16 cellular contexts compared by ENCODE assay signal in genomic region chr15:39242345-39242744, GRCh38.
DNase-seq lines count a peak whose midpoint lies in the region; ATAC-seq and TF ChIP-seq lines count a peak whose summit lies in the region.
"Had no signal": no experiment of that assay in that cellular context is flagged by ENCODE, and none has a peak within 500 bp of the region (broad histone marks: within the 10 kb centered on the region; RNA-seq: fewer than 3 reads in every experiment).

No MANE protein-coding gene starts in this region.

- no peak overlapping the region for H3K4me3 Mint-ChIP-seq in activated CD8-positive, alpha-beta T cell treated with anti-CD3 and anti-CD28 coated beads, Interleukin-2, amount 10 ng/mL, durations not matched to agents 7 days and 5 days
- H3K4me3 Mint-ChIP-seq: central memory CD8-positive, alpha-beta T cell; stimulated activated effector memory CD8-positive, alpha-beta T cell treated with anti-CD3 and anti-CD28 coated beads, Interleukin-12 subunit alpha, Interleukin-12 subunit beta, amount 100 ng/mL, for 72 hours had no signal

- H3K27me3 ChIP-seq in Karpas-422 (ENCODE audit: low read length), result no peaks in the 10 kb centered on the region

- H3K9ac ChIP-seq in Karpas-422 (ENCODE audit: low read length), result no peak overlapping the region

- DNase-seq in Caki2 (ENCODE audit: low read depth) (peak; percentile 13), M059J (ENCODE audit: low read depth) (peak; percentile 96), dedifferentiated amniotic fluid mesenchymal stem cell (ENCODE audit: extremely low spot score) (peak; percentile 67), myocyte (ENCODE audit: low read depth) (peak; percentile 93), Karpas-422 (no peak), omental fat pad (ENCODE audit: low spot score) (no peak), NOMO-1 treated with DMSO at 0.1 percent for 48 hours (lab: John Stamatoyannopoulos, UW; ENCODE audit: unreplicated experiment) (no peak)
- DNase-seq in activated CD8-positive, alpha-beta T cell treated with anti-CD3 and anti-CD28 coated beads, Interleukin-2, amount 10 ng/mL, durations not matched to agents 7 days and 5 days, result no peak
- DNase-seq: GF-D8; midbrain; NCI-H1417; NCI-H526; stimulated activated CD4-positive, alpha-beta T cell treated with anti-CD3 and anti-CD28 coated beads, Interleukin-2, amount 100 ng/mL, for 24 hours had no signal

- H3K4me2 ChIP-seq in Karpas-422 (ENCODE audit: low read depth, low read length, poor library complexity, severe bottlenecking), result no peak overlapping the region

- no peaks in the 10 kb centered on the region for H3K9me2 ChIP-seq in Karpas-422 (replicated peaks; ENCODE audit: insufficient read depth, low read length)

- no peaks in the 10 kb centered on the region for H3K4me1 Mint-ChIP-seq in activated CD8-positive, alpha-beta T cell treated with anti-CD3 and anti-CD28 coated beads, Interleukin-2, amount 10 ng/mL, durations not matched to agents 7 days and 5 days (ENCODE audit: low read depth)
- H3K4me1 Mint-ChIP-seq: central memory CD8-positive, alpha-beta T cell; stimulated activated effector memory CD8-positive, alpha-beta T cell treated with anti-CD3 and anti-CD28 coated beads, Interleukin-12 subunit alpha, Interleukin-12 subunit beta, amount 100 ng/mL, for 72 hours had no signal

- no peak for TF ChIP-seq CTCF in omental fat pad (IDR thresholded peaks at IDR 0.05)

- H3K4me3 ChIP-seq in Karpas-422 (ENCODE audit: low read length), result no peak overlapping the region

- H3K79me2 ChIP-seq in Karpas-422 (ENCODE audit: low read length), result no peaks in the 10 kb centered on the region

- ATAC-seq in activated CD8-positive, alpha-beta T cell treated with anti-CD3 and anti-CD28 coated beads, Interleukin-2, amount 10 ng/mL, durations not matched to agents 7 days and 5 days, result no peak
- no peak for ATAC-seq in omental fat pad (ENCODE audit: low FRiP score)
- ATAC-seq: stimulated activated effector memory CD8-positive, alpha-beta T cell treated with anti-CD3 and anti-CD28 coated beads, Interleukin-12 subunit alpha, Interleukin-12 subunit beta, amount 100 ng/mL, for 72 hours had no signal

- no peaks in the 10 kb centered on the region for H3K9me3 Mint-ChIP-seq in activated CD8-positive, alpha-beta T cell treated with anti-CD3 and anti-CD28 coated beads, Interleukin-2, amount 10 ng/mL, durations not matched to agents 7 days and 5 days (ENCODE audit: insufficient read depth)
- H3K9me3 Mint-ChIP-seq: central memory CD8-positive, alpha-beta T cell; stimulated activated effector memory CD8-positive, alpha-beta T cell treated with anti-CD3 and anti-CD28 coated beads, Interleukin-12 subunit alpha, Interleukin-12 subunit beta, amount 100 ng/mL, for 72 hours had no signal

- H3K9me3 ChIP-seq in Karpas-422 (ENCODE audit: low read length), result no peaks in the 10 kb centered on the region

- POLR2A ChIA-PET in activated CD8-positive, alpha-beta T cell treated with anti-CD3 and anti-CD28 coated beads, Interleukin-2, amount 10 ng/mL, durations not matched to agents 7 days and 5 days (lab: Charles Lee), result no interaction called here

- no peak overlapping the region for H2AFZ ChIP-seq in Karpas-422 (ENCODE audit: low read length)

- no peaks in the 10 kb centered on the region for H4K20me1 ChIP-seq in Karpas-422 (ENCODE audit: insufficient read depth, low read depth, low read length)

- no peaks in the 10 kb centered on the region for H3K36me3 ChIP-seq in Karpas-422 (ENCODE audit: insufficient read depth, low read length)

- H3K4me1 ChIP-seq in Karpas-422 (ENCODE audit: low read length), result no peaks in the 10 kb centered on the region

- no peaks in the 10 kb centered on the region for H3K27me3 Mint-ChIP-seq in activated CD8-positive, alpha-beta T cell treated with anti-CD3 and anti-CD28 coated beads, Interleukin-2, amount 10 ng/mL, durations not matched to agents 7 days and 5 days (ENCODE audit: low read depth)

- no peaks in the 10 kb centered on the region for H3K36me3 Mint-ChIP-seq in activated CD8-positive, alpha-beta T cell treated with anti-CD3 and anti-CD28 coated beads, Interleukin-2, amount 10 ng/mL, durations not matched to agents 7 days and 5 days (ENCODE audit: low read depth)
- H3K36me3 Mint-ChIP-seq: stimulated activated effector memory CD8-positive, alpha-beta T cell treated with anti-CD3 and anti-CD28 coated beads, Interleukin-12 subunit alpha, Interleukin-12 subunit beta, amount 100 ng/mL, for 72 hours had no signal

- CTCF ChIA-PET in activated CD8-positive, alpha-beta T cell treated with anti-CD3 and anti-CD28 coated beads, Interleukin-2, amount 10 ng/mL, durations not matched to agents 7 days and 5 days (lab: Charles Lee), result no interaction called here

- H3K27ac ChIP-seq in Karpas-422 (ENCODE audit: low read length), result no peak overlapping the region
- H3K27ac ChIP-seq: C4-2B had no signal

- H3K27ac Mint-ChIP-seq in activated CD8-positive, alpha-beta T cell treated with anti-CD3 and anti-CD28 coated beads, Interleukin-2, amount 10 ng/mL, durations not matched to agents 7 days and 5 days, result no peak overlapping the region
- H3K27ac Mint-ChIP-seq: stimulated activated effector memory CD8-positive, alpha-beta T cell treated with anti-CD3 and anti-CD28 coated beads, Interleukin-12 subunit alpha, Interleukin-12 subunit beta, amount 100 ng/mL, for 72 hours had no signal

- in situ Hi-C loops in Caki2 (cut with HindIII; ENCODE audit: low pct_unique_long_range_greater_than_20kb, low sequenced_read_pairs), result no loop called here

Comparison
In these comparisons a context has a peak if more than half of its experiments do, and no peak if none do; other contexts are left out.
1. DNase-seq: peak in Caki2 (single experiment), M059J (single experiment), dedifferentiated amniotic fluid mesenchymal stem cell (single experiment) and myocyte (single experiment); none in Karpas-422 (single experiment), activated CD8-positive, alpha-beta T cell treated with anti-CD3 and anti-CD28 coated beads, Interleukin-2, amount 10 ng/mL, durations not matched to agents 7 days and 5 days (single experiment), omental fat pad (single experiment) and NOMO-1 treated with DMSO at 0.1 percent for 48 hours (single experiment).